ENCODE assay signal across 1 cellular context in the genomic region with DNA sequence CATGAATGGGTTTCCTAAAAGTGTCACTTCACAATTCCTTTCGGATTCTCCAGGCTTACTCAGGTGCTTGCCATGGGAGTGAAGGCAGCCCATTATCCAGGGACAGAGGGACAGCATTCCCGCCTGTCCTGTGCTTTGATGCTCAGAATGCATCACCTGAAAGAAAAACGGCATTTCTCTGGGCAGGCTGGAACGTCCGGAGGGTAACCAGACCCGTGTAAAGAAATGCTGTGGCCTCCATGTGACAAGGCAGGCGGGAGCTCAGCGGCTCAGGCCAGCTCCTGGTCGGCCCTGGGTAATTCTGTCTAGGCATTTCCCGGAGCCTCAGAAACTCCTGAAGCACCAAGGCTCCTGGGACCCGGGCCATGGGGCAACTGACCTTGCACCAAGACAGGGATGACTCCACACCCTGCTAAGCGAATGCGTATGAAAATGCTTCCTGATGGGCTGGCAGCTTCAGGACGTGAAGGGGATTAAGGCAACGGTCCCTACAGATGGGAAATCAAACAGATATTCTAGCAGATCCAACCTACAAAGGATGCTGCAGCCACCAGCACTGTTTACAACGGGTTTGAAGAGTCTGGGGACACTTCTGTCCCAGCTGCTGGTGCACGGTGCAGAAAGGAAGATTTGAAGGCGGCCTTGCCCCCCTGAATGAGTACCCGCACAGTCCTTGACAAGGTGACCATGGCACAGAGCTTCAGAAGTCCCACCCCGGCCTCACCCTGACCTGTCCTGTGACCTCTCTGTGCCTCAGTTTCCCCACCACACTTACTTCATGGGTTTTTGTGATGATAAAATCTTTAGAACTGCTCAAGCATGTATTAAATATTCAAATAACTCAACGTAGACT.
TF ChIP-seq lines count a peak whose summit lies in the region.

No MANE protein-coding gene starts in this region.

TF ChIP-seq in H1, 55 proteins besides CTCF, POLR2A, EP300 and RAD21:
- TF ChIP-seq, protein P1, sequence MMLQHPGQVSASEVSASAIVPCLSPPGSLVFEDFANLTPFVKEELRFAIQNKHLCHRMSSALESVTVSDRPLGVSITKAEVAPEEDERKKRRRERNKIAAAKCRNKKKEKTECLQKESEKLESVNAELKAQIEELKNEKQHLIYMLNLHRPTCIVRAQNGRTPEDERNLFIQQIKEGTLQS (IDR thresholded peaks at IDR 0.05; ENCODE audit: insufficient read depth, low read depth, low read length), result no peak
- TF ChIP-seq JUN (IDR thresholded peaks at IDR 0.05; ENCODE audit: low read depth, low read length), result no peak
- TF ChIP-seq BACH1 (IDR thresholded peaks at IDR 0.05; ENCODE audit: low read length), result no peak
- TF ChIP-seq NANOG (IDR thresholded peaks at IDR 0.05; ENCODE audit: insufficient read depth, low read depth, low read length, poor library complexity, severe bottlenecking), result no peak
- no peak for TF ChIP-seq CBX8 (IDR thresholded peaks at IDR 0.05; ENCODE audit: borderline replicate concordance, low read depth, low read length)
- TF ChIP-seq MAFK (IDR thresholded peaks at IDR 0.05; ENCODE audit: low read depth, low read length), result no peak
- no peak for TF ChIP-seq YY1 (IDR thresholded peaks at IDR 0.05; ENCODE audit: low read depth, low read length)
- no peak for TF ChIP-seq BCL11A (IDR thresholded peaks at IDR 0.05; ENCODE audit: low read depth in 2 of 2, low read length in 2 of 2)
- TF ChIP-seq KDM1A (IDR thresholded peaks at IDR 0.05; ENCODE audit: borderline replicate concordance, low read length), result no peak
- TF ChIP-seq SIX5 (IDR thresholded peaks at IDR 0.05; ENCODE audit: low read depth, low read length), result no peak
- no peak for TF ChIP-seq KDM5A (IDR thresholded peaks at IDR 0.05; ENCODE audit: low read length)
- no peak for TF ChIP-seq TAF7 (optimal IDR thresholded peaks at IDR 0.05; ENCODE audit: borderline replicate concordance, low read depth, low read length)
- TF ChIP-seq SIRT6 (IDR thresholded peaks at IDR 0.05; ENCODE audit: low read length), result no peak
- TF ChIP-seq, protein P2, sequence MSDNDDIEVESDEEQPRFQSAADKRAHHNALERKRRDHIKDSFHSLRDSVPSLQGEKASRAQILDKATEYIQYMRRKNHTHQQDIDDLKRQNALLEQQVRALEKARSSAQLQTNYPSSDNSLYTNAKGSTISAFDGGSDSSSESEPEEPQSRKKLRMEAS (IDR thresholded peaks at IDR 0.05), result no peak
- no peak for TF ChIP-seq CBX5 (IDR thresholded peaks at IDR 0.05; ENCODE audit: low read depth, low read length)
- no peak for TF ChIP-seq TEAD4 (IDR thresholded peaks at IDR 0.05; ENCODE audit: low read depth, low read length)
- no peak for TF ChIP-seq TBP (IDR thresholded peaks at IDR 0.05; ENCODE audit: low read depth, low read length)
- TF ChIP-seq PHF8 (conservative IDR thresholded peaks at IDR 0.05; ENCODE audit: low read depth, low read length), result no peak
- TF ChIP-seq TAF1 (IDR thresholded peaks at IDR 0.05; ENCODE audit: low read depth, low read length), result no peak
- TF ChIP-seq ZNF274 (IDR thresholded peaks at IDR 0.05; ENCODE audit: borderline replicate concordance, extremely low read depth, low read length), result no peak
